ENCODE assay signal across 18 cellular contexts in the genomic region with DNA sequence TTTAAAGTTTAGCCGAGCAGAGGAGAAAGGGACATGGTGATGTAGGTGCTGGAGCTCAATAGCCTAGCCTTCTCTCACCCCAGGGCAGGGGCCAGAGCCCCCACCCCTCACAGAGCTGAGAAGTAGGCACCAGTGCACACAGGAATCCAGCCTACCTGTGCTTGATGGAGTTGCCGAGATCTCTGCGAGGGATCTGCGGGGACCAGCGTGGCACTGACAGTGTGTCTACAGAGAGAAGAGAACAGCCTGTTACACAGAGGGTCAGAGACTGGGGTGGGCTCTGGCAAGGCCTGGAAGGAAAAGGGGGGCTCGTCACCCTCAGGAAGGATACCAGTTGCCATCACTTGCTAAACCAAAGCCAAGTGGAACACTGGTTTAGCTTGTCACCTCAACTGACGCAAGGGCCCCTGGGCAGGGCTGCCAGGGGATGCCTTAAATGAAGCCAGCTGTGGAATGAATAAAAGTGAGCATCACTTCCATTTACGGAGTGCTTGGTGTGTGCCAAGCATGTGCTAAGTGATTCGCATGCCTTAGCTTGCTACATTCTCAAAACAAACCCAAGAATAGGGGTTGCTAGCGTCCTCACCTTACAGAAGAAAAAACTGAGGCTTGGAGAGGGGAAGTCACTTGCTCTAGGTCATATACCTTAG.
A peak's percentile ranks its signal among the peaks of the same experiment; 100 is the strongest.
DNase-seq lines count a peak whose midpoint lies in the region; ATAC-seq and TF ChIP-seq lines count a peak whose summit lies in the region.
"Had no signal": no experiment of that assay in that cellular context is flagged by ENCODE, and none has a peak within 500 bp of the region (broad histone marks: within the 10 kb centered on the region; RNA-seq: fewer than 3 reads in every experiment).

No MANE protein-coding gene starts in this region.

- H4K8ac ChIP-seq in IMR-90 (ENCODE audit: low read depth in 2 of 2, low read length in 2 of 2) (no peak overlapping the region), mesenchymal stem cell (ENCODE audit: low read length) (no peak overlapping the region)

- no peak overlapping the region for H2BK12ac ChIP-seq in mesenchymal stem cell (ENCODE audit: low read length in 2 of 2)

- no peaks in the 10 kb centered on the region for H3K4me1 Mint-ChIP-seq in endothelial cell (ENCODE audit: unreplicated experiment)

- H4K91ac ChIP-seq in IMR-90 (ENCODE audit: insufficient read depth, low read depth, low read length) (no peak overlapping the region), mesenchymal stem cell (ENCODE audit: low read length) (no peak overlapping the region)

- no peak overlapping the region for H3K14ac ChIP-seq in IMR-90 (replicated peaks; ENCODE audit: low read depth, low read length)
- no peak overlapping the region for H3K14ac ChIP-seq in mesenchymal stem cell (ENCODE audit: low read length in 2 of 2)

- no peaks in the 10 kb centered on the region for H3K4me1 ChIP-seq in breast epithelium
- no peaks in the 10 kb centered on the region for H3K4me1 ChIP-seq in mammary epithelial cell (ENCODE audit: insufficient read depth, low read length)
- H3K4me1 ChIP-seq in IMR-90 (ENCODE audit: control insufficient read depth, insufficient read depth, low read length), result no peaks in the 10 kb centered on the region
- H3K4me1 ChIP-seq in mesenchymal stem cell (ENCODE audit: control insufficient read depth, insufficient read depth, low read depth, low read length), result peaks cover 9% of the 10 kb centered on the region
- H3K4me1 ChIP-seq: BE2C, HAP-1 had no signal

- intact Hi-C loops in breast epithelium (cut with DNase I; ENCODE audit: low total_unique reads) (no loop called here), mammary epithelial cell (cut with micrococcal nuclease) (no loop called here), IMR-90 (cut with micrococcal nuclease) (no loop called here)

- no peak for TF ChIP-seq CTCF in breast epithelium (IDR thresholded peaks at IDR 0.05)
- TF ChIP-seq CTCF in mammary epithelial cell (conservative IDR thresholded peaks at IDR 0.05 in 1 of 2, IDR thresholded peaks at IDR 0.05 in 1 of 2; ENCODE audit: extremely low read depth in 1 of 2, insufficient read depth in 1 of 2, low read depth in 1 of 2, low read length in 2 of 2), result no peak
- no peak for TF ChIP-seq CTCF in IMR-90 (conservative IDR thresholded peaks at IDR 0.05; ENCODE audit: low read depth, low read length)
- TF ChIP-seq CTCF in endothelial cell (IDR thresholded peaks at IDR 0.05; ENCODE audit: unreplicated experiment), result no peak

- no peak overlapping the region for H3K4me3 Mint-ChIP-seq in endothelial cell (ENCODE audit: unreplicated experiment)
- H3K4me3 Mint-ChIP-seq: CD14-positive monocyte; CD8-positive, alpha-beta T cell; IgD-negative memory B cell had no signal

- H3K79me2 ChIP-seq in mammary epithelial cell (ENCODE audit: insufficient read depth, low read length), result no peaks in the 10 kb centered on the region

- no peaks in the 10 kb centered on the region for H4K20me1 ChIP-seq in mammary epithelial cell (ENCODE audit: insufficient read depth, low read length)
- H4K20me1 ChIP-seq in IMR-90 (ENCODE audit: insufficient read depth, low read length), result no peaks in the 10 kb centered on the region

- no peak overlapping the region for H2BK5ac ChIP-seq in IMR-90 (ENCODE audit: low read depth, low read length, poor library complexity, severe bottlenecking)
- H2BK5ac ChIP-seq in mesenchymal stem cell (ENCODE audit: low read depth, low read length, poor library complexity, severe bottlenecking), result no peak overlapping the region

- H3K4me3 ChIP-seq in breast epithelium, result no peak overlapping the region
- H3K4me3 ChIP-seq in mammary epithelial cell (replicated peaks in 1 of 3; ENCODE audit: insufficient read depth in 1 of 3, low read depth in 2 of 3, low read length in 3 of 3), result no peak overlapping the region
- no peak overlapping the region for H3K4me3 ChIP-seq in IMR-90 (ENCODE audit: insufficient read depth, low read depth, low read length)
- H3K4me3 ChIP-seq in mesenchymal stem cell (ENCODE audit: insufficient read depth in 1 of 2, low read depth in 1 of 2, low read length in 2 of 2), result no peak overlapping the region
- H3K4me3 ChIP-seq: HAP-1 had no signal

- no peaks in the 10 kb centered on the region for H3K9me3 Mint-ChIP-seq in endothelial cell (ENCODE audit: unreplicated experiment)
- H3K9me3 Mint-ChIP-seq: CD8-positive, alpha-beta T cell had no signal

- no peak overlapping the region for H3K4ac ChIP-seq in IMR-90 (ENCODE audit: low read depth, low read length)
- no peak overlapping the region for H3K4ac ChIP-seq in mesenchymal stem cell (ENCODE audit: low read depth in 1 of 2, low read length in 2 of 2)

- POLR2A ChIA-PET in IMR-90 (lab: Charles Lee; ENCODE audit: unreplicated experiment), result no interaction called here

- ATAC-seq in IMR-90 (ENCODE audit: low read depth) (no peak), GM21717 (IDR thresholded peaks at IDR 0.05; ENCODE audit: unreplicated experiment) (no peak), GM21526 (IDR thresholded peaks at IDR 0.05; ENCODE audit: low FRiP score, unreplicated experiment) (no peak)
- ATAC-seq: CD8-positive, alpha-beta T cell had no signal

- H3K79me1 ChIP-seq in IMR-90 (ENCODE audit: low read depth in 1 of 2, low read length in 2 of 2) (no peaks in the 10 kb centered on the region), mesenchymal stem cell (replicated peaks; ENCODE audit: low read length, poor library complexity, severe bottlenecking) (no peaks in the 10 kb centered on the region)

- no TSS peak for BruUV-seq in mammary epithelial cell (replicated peaks; lab: Mats Ljungman, UMichigan)
- BruUV-seq in IMR-90 (replicated peaks; lab: Mats Ljungman, UMichigan), result no TSS peak

- H2BK120ac ChIP-seq in IMR-90 (ENCODE audit: low read depth, low read length) (no peak overlapping the region), mesenchymal stem cell (ENCODE audit: low read depth, low read length) (no peak overlapping the region)

- H2AK5ac ChIP-seq in IMR-90 (ENCODE audit: low read depth, low read length) (no peak overlapping the region), mesenchymal stem cell (ENCODE audit: low read length, severe bottlenecking) (peak overlapping the region; percentile 1)

- in situ Hi-C loops in mammary epithelial cell (cut with MboI; ENCODE audit: low sequenced_read_pairs in 2 of 2), result no loop called here
- in situ Hi-C loops in IMR-90 (cut with MboI; ENCODE audit: low sequenced_read_pairs), result no loop called here

- H2BK15ac ChIP-seq in IMR-90 (ENCODE audit: low read depth, low read length) (no peak overlapping the region), mesenchymal stem cell (ENCODE audit: low read depth, poor library complexity, severe bottlenecking) (no peak overlapping the region)

- H3K27me3 ChIP-seq in breast epithelium, result no peaks in the 10 kb centered on the region
- H3K27me3 ChIP-seq in mammary epithelial cell (ENCODE audit: insufficient read depth, low read length), result no peaks in the 10 kb centered on the region
- no peaks in the 10 kb centered on the region for H3K27me3 ChIP-seq in IMR-90 (ENCODE audit: control insufficient read depth, insufficient read depth, low read length)
- peaks cover 0 to 78% of the 10 kb centered on the region in 2 experiments for H3K27me3 ChIP-seq in mesenchymal stem cell (ENCODE audit: control insufficient read depth in 1 of 2, insufficient read depth in 1 of 2, low read length in 2 of 2)

- H3K9ac ChIP-seq in mammary epithelial cell (ENCODE audit: insufficient read depth, low read length) (no peak overlapping the region), IMR-90 (ENCODE audit: low read depth, low read length) (no peak overlapping the region), mesenchymal stem cell (ENCODE audit: low read length) (no peak overlapping the region)

- H3K27ac ChIP-seq in breast epithelium (peak overlapping the region; percentile 26 to 41), mammary epithelial cell (ENCODE audit: insufficient read depth, low read depth, low read length) (no peak overlapping the region), IMR-90 (ENCODE audit: insufficient read depth, low read length) (no peak overlapping the region), mesenchymal stem cell (ENCODE audit: low read length, poor library complexity, severe bottlenecking) (no peak overlapping the region)

- H3K23ac ChIP-seq in IMR-90 (ENCODE audit: low read depth, low read length) (no peak overlapping the region), mesenchymal stem cell (ENCODE audit: low read length in 2 of 2) (no peak overlapping the region)

- H3K36me3 Mint-ChIP-seq in endothelial cell (ENCODE audit: low read depth, unreplicated experiment), result no peaks in the 10 kb centered on the region
- H3K36me3 Mint-ChIP-seq: CD14-positive monocyte; CD8-positive, alpha-beta T cell; IgD-negative memory B cell had no signal

- no peaks in the 10 kb centered on the region for H3K9me3 ChIP-seq in breast epithelium
- H3K9me3 ChIP-seq in mammary epithelial cell (replicated peaks; ENCODE audit: insufficient read depth, low read length), result peaks cover 9% of the 10 kb centered on the region
- peaks cover 31% of the 10 kb centered on the region for H3K9me3 ChIP-seq in IMR-90 (ENCODE audit: control insufficient read depth, insufficient read depth, low read length)
- H3K9me3 ChIP-seq in mesenchymal stem cell (ENCODE audit: control insufficient read depth, low read length), result no peaks in the 10 kb centered on the region
- H3K9me3 ChIP-seq: BE2C, HAP-1 had no signal

- no peak overlapping the region for H2AK9ac ChIP-seq in IMR-90 (replicated peaks; ENCODE audit: low read depth, low read length, poor library complexity)

- TF ChIP-seq POLR2A in breast epithelium (IDR thresholded peaks at IDR 0.05) (no peak), IMR-90 (IDR thresholded peaks at IDR 0.05; ENCODE audit: low read depth, low read length) (no peak)

- H3K27me3 Mint-ChIP-seq in endothelial cell (ENCODE audit: unreplicated experiment), result peaks cover 1% of the 10 kb centered on the region

- H4K5ac ChIP-seq in IMR-90 (ENCODE audit: low read depth, low read length), result no peak overlapping the region

- H3K18ac ChIP-seq in IMR-90 (ENCODE audit: low read depth, low read length), result no peak overlapping the region
- no peak overlapping the region for H3K18ac ChIP-seq in mesenchymal stem cell (ENCODE audit: low read depth in 1 of 2, low read length in 2 of 2)

- no peaks in the 10 kb centered on the region for H3K9me1 ChIP-seq in IMR-90 (ENCODE audit: insufficient read depth, low read length)

- WGBS in mammary epithelial cell (ENCODE audit: low coverage, missing lambda C conversion rate), result 5% methylated on average over 10 of the region's 10 CpGs
- WGBS in IMR-90 (ENCODE audit: extremely low coverage in 2 of 2, insufficient read length in 1 of 2), 2 experiments, result 79% methylated on average over 4 of the region's 10 CpGs; no CpG with 5 or more reads in 1 of the 2 experiments
- WGBS in mesenchymal stem cell, result 71% methylated on average over 8 of the region's 10 CpGs

- no peak overlapping the region for H2AFZ ChIP-seq in mammary epithelial cell (ENCODE audit: low read depth, low read length)
- peak overlapping the region; percentile 6 for H2AFZ ChIP-seq in IMR-90 (replicated peaks; ENCODE audit: low read length, poor library complexity)
- H2AFZ ChIP-seq in mesenchymal stem cell (ENCODE audit: low read depth, low read length), result no peak overlapping the region

- peak in 1 of 2 donors; percentile 77 for DNase-seq in breast epithelium (ENCODE audit: low spot score in 2 of 2)
- DNase-seq in mammary epithelial cell, result no peak
- DNase-seq in IMR-90, result no peak
- no peak for DNase-seq in mesenchymal stem cell
- no peak for DNase-seq in endothelial cell (ENCODE audit: low spot score)
- DNase-seq: 8988T; BE2C; CD8-positive, alpha-beta T cell; COR-L47; DMS153; GDM1; GOT3; KG1 had no signal

- no peak overlapping the region for H2BK20ac ChIP-seq in IMR-90 (ENCODE audit: low read depth, low read length)

- H3K36me3 ChIP-seq in breast epithelium (no peaks in the 10 kb centered on the region), mammary epithelial cell (ENCODE audit: insufficient read depth, low read length) (no peaks in the 10 kb centered on the region), IMR-90 (ENCODE audit: control insufficient read depth, insufficient read depth, low read length) (no peaks in the 10 kb centered on the region), mesenchymal stem cell (ENCODE audit: control insufficient read depth in 1 of 2, insufficient read depth in 2 of 2, low read depth in 1 of 2, low read length in 2 of 2) (no peaks in the 10 kb centered on the region)
- H3K36me3 ChIP-seq: BE2C, HAP-1 had no signal

- no peak for TF ChIP-seq RAD21 in IMR-90 (IDR thresholded peaks at IDR 0.05; ENCODE audit: low read length)

- dilution Hi-C loops in mammary epithelial cell (cut with HindIII; ENCODE audit: low sequenced_read_pairs), result no loop called here
- dilution Hi-C loops in IMR-90 (cut with HindIII; ENCODE audit: low sequenced_read_pairs, unreplicated experiment), result no loop called here

- no peak overlapping the region for H3K56ac ChIP-seq in IMR-90 (ENCODE audit: extremely low read depth, insufficient read depth, low read length)

- H3K4me2 ChIP-seq in mammary epithelial cell (ENCODE audit: insufficient read depth, low read depth, low read length) (no peak overlapping the region), IMR-90 (ENCODE audit: low read depth, low read length) (no peak overlapping the region), mesenchymal stem cell (ENCODE audit: low read length, poor library complexity, severe bottlenecking) (no peak overlapping the region)

- CTCF ChIA-PET in mammary epithelial cell (lab: Charles Lee; ENCODE audit: low non-redundant PET) (no interaction called here), IMR-90 (lab: Yijun Ruan, JAX) (no interaction called here)

- no peak overlapping the region for H3K27ac Mint-ChIP-seq in endothelial cell (ENCODE audit: unreplicated experiment)
- H3K27ac Mint-ChIP-seq: CD14-positive monocyte; CD8-positive, alpha-beta T cell; IgD-negative memory B cell had no signal

Comparison
In these comparisons a context has a peak if more than half of its experiments do, and no peak if none do; other contexts are left out.
1. H3K27ac ChIP-seq: peak in breast epithelium (2 of 2); none in mammary epithelial cell (single experiment), IMR-90 (single experiment) and mesenchymal stem cell (single experiment).